In genomic region chr9:78253285-78253684, GRCh38 we compare ENCODE assay signal across 33 cellular contexts.
"Had no signal": no experiment of that assay in that cellular context is flagged by ENCODE, and none has a peak within 500 bp of the region (broad histone marks: within the 10 kb centered on the region; RNA-seq: fewer than 3 reads in every experiment).

No MANE protein-coding gene starts in this region.

- H3K4me1 Mint-ChIP-seq: activated B cell treated with CpG ODN at 0.5 μM for 24 hours; activated naive CD4-positive, alpha-beta T cell treated with anti-CD3 and anti-CD28 coated beads, Interleukin-2, amount 50 U/mL, for 24 hours; activated naive CD8-positive, alpha-beta T cell treated with anti-CD3 and anti-CD28 coated beads for 36 hours; activated naive CD8-positive, alpha-beta T cell treated with anti-CD3 and anti-CD28 coated beads, Interleukin-2, amount 50 U/mL, for 24 hours; activated T-helper 17 cell treated with anti-CD3 and anti-CD28 coated beads, Interleukin-2, amount 50 U/mL, for 72 hours; T-helper 17 cell had no signal

- H3K27me3 Mint-ChIP-seq: activated B cell treated with CpG ODN at 0.5 μM for 24 hours; activated CD8-positive, alpha-beta T cell treated with anti-CD3 and anti-CD28 coated beads for 36 hours; activated naive CD4-positive, alpha-beta T cell treated with anti-CD3 and anti-CD28 coated beads, Interleukin-2, amount 50 U/mL, for 24 hours; activated naive CD8-positive, alpha-beta T cell treated with anti-CD3 and anti-CD28 coated beads for 36 hours; activated naive CD8-positive, alpha-beta T cell treated with anti-CD3 and anti-CD28 coated beads, Interleukin-2, amount 50 U/mL, for 24 hours; activated T-helper 17 cell treated with anti-CD3 and anti-CD28 coated beads, Interleukin-2, amount 50 U/mL, for 72 hours; effector memory CD8-positive, alpha-beta T cell; T-helper 17 cell had no signal

- DNase-seq: activated B cell treated with CpG ODN at 0.5 μM for 24 hours; activated CD4-positive, alpha-beta T cell treated with anti-CD3 and anti-CD28 coated beads for 48 hours; activated CD4-positive, alpha-beta T cell treated with anti-CD3 and anti-CD28 coated beads, Interleukin-2, amount 50 U/mL, for 1 hour; activated CD4-positive, alpha-beta T cell treated with anti-CD3 and anti-CD28 coated beads, Interleukin-2, amount 50 U/mL, for 48 hours; activated CD8-positive, alpha-beta memory T cell treated with anti-CD3 and anti-CD28 coated beads for 24 hours; activated CD8-positive, alpha-beta T cell treated with anti-CD3 and anti-CD28 coated beads for 36 hours; activated effector memory CD4-positive, alpha-beta T cell treated with Interleukin-2 at 50 U/mL for 16 hours; activated gamma-delta T cell treated with Interleukin-2 at 50 U/mL for 16 hours; activated naive CD4-positive, alpha-beta T cell treated with anti-CD3 and anti-CD28 coated beads for 36 hours; activated naive CD8-positive, alpha-beta T cell treated with anti-CD3 and anti-CD28 coated beads for 36 hours; activated naive CD8-positive, alpha-beta T cell treated with anti-CD3 and anti-CD28 coated beads, Interleukin-2, amount 50 U/mL, for 24 hours; activated T-cell treated with anti-CD3 and anti-CD28 coated beads, Interleukin-2, amount 50 U/mL, for 4 hours; adrenal gland; amygdala; aorta; body of pancreas; caudate nucleus; cortex of kidney; dermis blood vessel endothelial cell; effector CD4-positive, alpha-beta T cell; effector memory CD8-positive, alpha-beta T cell; erythroblast; foreskin keratinocyte; heart right ventricle; T-helper 17 cell; T1000; WERI-Rb-1 had no signal

- H3K9me3 Mint-ChIP-seq: activated B cell treated with CpG ODN at 0.5 μM for 24 hours; activated CD8-positive, alpha-beta T cell treated with anti-CD3 and anti-CD28 coated beads for 36 hours; activated naive CD4-positive, alpha-beta T cell treated with anti-CD3 and anti-CD28 coated beads for 36 hours; activated naive CD4-positive, alpha-beta T cell treated with anti-CD3 and anti-CD28 coated beads, Interleukin-2, amount 50 U/mL, for 24 hours; activated naive CD8-positive, alpha-beta T cell treated with anti-CD3 and anti-CD28 coated beads for 36 hours; activated naive CD8-positive, alpha-beta T cell treated with anti-CD3 and anti-CD28 coated beads, Interleukin-2, amount 50 U/mL, for 24 hours; activated T-cell treated with anti-CD3 and anti-CD28 coated beads, Interleukin-2, amount 50 U/mL, for 4 hours; activated T-helper 17 cell treated with anti-CD3 and anti-CD28 coated beads, Interleukin-2, amount 50 U/mL, for 72 hours; effector memory CD8-positive, alpha-beta T cell; T-helper 2 cell treated with Interferon-gamma antibody and Interleukin-4, amounts not matched to agents 5 μg/mL and 100 μg/mL, for 36 hours had no signal

- ATAC-seq: activated CD4-positive, CD25-positive, alpha-beta regulatory T cell treated with anti-CD3 and anti-CD28 coated beads, Interleukin-2, amount 50 U/mL, for 24 hours; activated CD8-positive, alpha-beta T cell treated with anti-CD3 and anti-CD28 coated beads for 36 hours; activated naive CD8-positive, alpha-beta T cell treated with anti-CD3 and anti-CD28 coated beads, Interleukin-2, amount 50 U/mL, for 24 hours; activated T-cell treated with anti-CD3 and anti-CD28 coated beads, Interleukin-2, amount 50 U/mL, for 4 hours; activated T-helper 17 cell treated with anti-CD3 and anti-CD28 coated beads, Interleukin-2, amount 50 U/mL, for 72 hours; body of pancreas; effector memory CD8-positive, alpha-beta T cell; foreskin keratinocyte; gastroesophageal sphincter; heart right ventricle; T-helper 17 cell had no signal

- H3K4me3 Mint-ChIP-seq: activated B cell treated with CpG ODN at 0.5 μM for 24 hours; activated CD8-positive, alpha-beta T cell treated with anti-CD3 and anti-CD28 coated beads for 36 hours; activated naive CD4-positive, alpha-beta T cell treated with anti-CD3 and anti-CD28 coated beads for 36 hours; activated naive CD4-positive, alpha-beta T cell treated with anti-CD3 and anti-CD28 coated beads, Interleukin-2, amount 50 U/mL, for 24 hours; activated naive CD8-positive, alpha-beta T cell treated with anti-CD3 and anti-CD28 coated beads for 36 hours; activated naive CD8-positive, alpha-beta T cell treated with anti-CD3 and anti-CD28 coated beads, Interleukin-2, amount 50 U/mL, for 24 hours; activated T-cell treated with anti-CD3 and anti-CD28 coated beads, Interleukin-2, amount 50 U/mL, for 4 hours; activated T-helper 17 cell treated with anti-CD3 and anti-CD28 coated beads, Interleukin-2, amount 50 U/mL, for 72 hours; effector memory CD8-positive, alpha-beta T cell; T-helper 17 cell; T-helper 2 cell treated with Interferon-gamma antibody and Interleukin-4, amounts not matched to agents 5 μg/mL and 100 μg/mL, for 36 hours had no signal

- FAIRE-seq: colon had no signal

- H3K27ac Mint-ChIP-seq: activated B cell treated with CpG ODN at 0.5 μM for 24 hours; activated CD8-positive, alpha-beta T cell treated with anti-CD3 and anti-CD28 coated beads for 36 hours; activated naive CD4-positive, alpha-beta T cell treated with anti-CD3 and anti-CD28 coated beads for 36 hours; activated naive CD4-positive, alpha-beta T cell treated with anti-CD3 and anti-CD28 coated beads, Interleukin-2, amount 50 U/mL, for 24 hours; activated naive CD8-positive, alpha-beta T cell treated with anti-CD3 and anti-CD28 coated beads for 36 hours; activated naive CD8-positive, alpha-beta T cell treated with anti-CD3 and anti-CD28 coated beads, Interleukin-2, amount 50 U/mL, for 24 hours; activated T-helper 17 cell treated with anti-CD3 and anti-CD28 coated beads, Interleukin-2, amount 50 U/mL, for 72 hours; effector memory CD8-positive, alpha-beta T cell; T-helper 17 cell; T-helper 2 cell treated with Interferon-gamma antibody and Interleukin-4, amounts not matched to agents 5 μg/mL and 100 μg/mL, for 36 hours had no signal
